17 cellular contexts compared by ENCODE assay signal in the genomic region with DNA sequence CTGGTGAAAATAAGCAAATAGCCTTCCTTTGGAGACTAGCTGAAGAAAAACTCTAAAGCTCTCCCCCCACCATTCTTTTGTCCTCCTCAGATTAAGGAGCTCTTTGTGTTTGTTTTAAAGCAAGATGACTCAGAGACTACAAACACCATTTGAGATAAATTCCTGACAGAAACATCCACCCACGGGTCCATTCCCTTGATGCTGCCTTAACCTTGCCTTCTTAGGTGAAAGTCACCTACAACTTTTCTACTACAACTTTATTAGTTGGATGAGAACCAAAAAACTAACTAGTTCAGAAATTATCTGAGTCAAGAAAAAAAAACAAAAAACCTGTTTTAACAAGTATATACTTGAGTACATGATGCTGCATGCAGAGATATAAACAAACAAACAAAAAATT.
DNase-seq lines count a peak whose midpoint lies in the region; FAIRE-seq and TF ChIP-seq lines count a peak whose summit lies in the region.
"Had no signal": no experiment of that assay in that cellular context is flagged by ENCODE, and none has a peak within 500 bp of the region (broad histone marks: within the 10 kb centered on the region; RNA-seq: fewer than 3 reads in every experiment).

No MANE protein-coding gene starts in this region.

- FAIRE-seq in endothelial cell of umbilical vein (lab: Jason Lieb, UNC): no peak

- TF ChIP-seq CTCF in endothelial cell of umbilical vein (IDR thresholded peaks at IDR 0.05; ENCODE audit: extremely low read depth in 1 of 2, insufficient read depth in 1 of 2, low read depth in 1 of 2, low read length in 2 of 2) (no peak), neural crest cell (conservative IDR thresholded peaks at IDR 0.05) (no peak), sigmoid colon (IDR thresholded peaks at IDR 0.05) (no peak), suprapubic skin (IDR thresholded peaks at IDR 0.05) (no peak), left ventricle myocardium inferior (IDR thresholded peaks at IDR 0.05; ENCODE audit: borderline replicate concordance) (no peak)

- dilution Hi-C loops in endothelial cell of umbilical vein (cut with MboI; ENCODE audit: extremely low pct_ligation_motif_present, low sequenced_read_pairs): no loop called here

- CTCF ChIA-PET in endothelial cell of umbilical vein (lab: Charles Lee): interaction anchor here (0.9 kb wide), 1 partner anchor 10 kb away, joined by 3 read pairs; no protein-coding TSS in a partner anchor

- peak overlapping the region; percentile 90 for H3K27ac Mint-ChIP-seq in neural crest cell (ENCODE audit: unreplicated experiment)
- H3K27ac Mint-ChIP-seq: activated CD4-positive, alpha-beta memory T cell treated with anti-CD3 and anti-CD28 coated beads, Interleukin-2, amount 10 ng/mL, durations not matched to agents 7 days and 5 days; stimulated activated naive CD8-positive, alpha-beta T cell treated with anti-CD3 and anti-CD28 coated beads, Interleukin-15, Interleukin-2, amounts not matched to agents 100 ng/mL and 50 ng/mL, for 24 hours had no signal

- H3K4me1 ChIP-seq in endothelial cell of umbilical vein (ENCODE audit: control insufficient read depth, extremely low read depth, insufficient read depth, low read length) (no peaks in the 10 kb centered on the region), sigmoid colon (no peaks in the 10 kb centered on the region), suprapubic skin (no peaks in the 10 kb centered on the region), left ventricle myocardium inferior (no peaks in the 10 kb centered on the region)
- H3K4me1 ChIP-seq: BLaER1 treated with 17β-estradiol and CSF1 and Interleukin-3, amounts not matched to agents 10 nM and 100 nM had no signal

- H3K36me3 ChIP-seq in endothelial cell of umbilical vein (ENCODE audit: control insufficient read depth in 2 of 2, extremely low read depth in 1 of 2, insufficient read depth in 2 of 2, low read length in 2 of 2): no peaks in the 10 kb centered on the region
- no peaks in the 10 kb centered on the region for H3K36me3 ChIP-seq in sigmoid colon
- H3K36me3 ChIP-seq in suprapubic skin: no peaks in the 10 kb centered on the region
- no peaks in the 10 kb centered on the region for H3K36me3 ChIP-seq in left ventricle myocardium inferior
- H3K36me3 ChIP-seq: BLaER1 treated with 17β-estradiol and CSF1 and Interleukin-3, amounts not matched to agents 10 nM and 100 nM had no signal

- no peaks in the 10 kb centered on the region for H3K27me3 Mint-ChIP-seq in neural crest cell (ENCODE audit: low read depth)
- H3K27me3 Mint-ChIP-seq: activated CD4-positive, alpha-beta memory T cell treated with anti-CD3 and anti-CD28 coated beads, Interleukin-2, amount 10 ng/mL, durations not matched to agents 7 days and 5 days; stimulated activated naive CD8-positive, alpha-beta T cell treated with anti-CD3 and anti-CD28 coated beads, Interleukin-15, Interleukin-2, amounts not matched to agents 100 ng/mL and 50 ng/mL, for 24 hours had no signal

- H3K4me3 Mint-ChIP-seq in neural crest cell: no peak overlapping the region
- H3K4me3 Mint-ChIP-seq: activated CD4-positive, alpha-beta memory T cell treated with anti-CD3 and anti-CD28 coated beads, Interleukin-2, amount 10 ng/mL, durations not matched to agents 7 days and 5 days; stimulated activated naive CD8-positive, alpha-beta T cell treated with anti-CD3 and anti-CD28 coated beads, Interleukin-15, Interleukin-2, amounts not matched to agents 100 ng/mL and 50 ng/mL, for 24 hours had no signal

- POLR2A ChIA-PET in endothelial cell of umbilical vein (lab: Charles Lee): no interaction called here

- no peak overlapping the region for H3K27ac ChIP-seq in endothelial cell of umbilical vein (ENCODE audit: insufficient read depth, low read depth, low read length)
- no peak overlapping the region for H3K27ac ChIP-seq in sigmoid colon
- no peak overlapping the region for H3K27ac ChIP-seq in suprapubic skin
- no peak overlapping the region for H3K27ac ChIP-seq in left ventricle myocardium inferior (replicated peaks)
- H3K27ac ChIP-seq: BLaER1 treated with 17β-estradiol and CSF1 and Interleukin-3, amounts not matched to agents 10 nM and 100 nM; HL-60 had no signal

- H3K79me2 ChIP-seq in endothelial cell of umbilical vein (ENCODE audit: control insufficient read depth, insufficient read depth, low read length): no peaks in the 10 kb centered on the region

- H3K9ac ChIP-seq in endothelial cell of umbilical vein (replicated peaks; ENCODE audit: extremely low read depth, insufficient read depth, low read length): no peak overlapping the region
- H3K9ac ChIP-seq: BLaER1 treated with 17β-estradiol and CSF1 and Interleukin-3, amounts not matched to agents 10 nM and 100 nM had no signal

- no TSS peak for BruUV-seq in endothelial cell of umbilical vein (replicated peaks; lab: Mats Ljungman, UMichigan)

- H3K9me3 ChIP-seq in endothelial cell of umbilical vein (replicated peaks; ENCODE audit: control insufficient read depth, insufficient read depth, low read length): no peaks in the 10 kb centered on the region
- H3K9me3 ChIP-seq in sigmoid colon: no peaks in the 10 kb centered on the region
- no peaks in the 10 kb centered on the region for H3K9me3 ChIP-seq in suprapubic skin
- H3K9me3 ChIP-seq in left ventricle myocardium inferior (replicated peaks): no peaks in the 10 kb centered on the region
- H3K9me3 ChIP-seq: BLaER1 treated with 17β-estradiol and CSF1 and Interleukin-3, amounts not matched to agents 10 nM and 100 nM had no signal

- WGBS in sigmoid colon, 2 donors: 4 to 22% methylated on average over 1 of the region's 1 CpG
- 22% methylated on average over 1 of the region's 1 CpG for WGBS in suprapubic skin

- no peak overlapping the region for H2AFZ ChIP-seq in endothelial cell of umbilical vein (ENCODE audit: low read depth, low read length)

- no peaks in the 10 kb centered on the region for H4K20me1 ChIP-seq in endothelial cell of umbilical vein (replicated peaks; ENCODE audit: control insufficient read depth, extremely low read depth, insufficient read depth, low read length)
- H4K20me1 ChIP-seq: BLaER1 treated with 17β-estradiol and CSF1 and Interleukin-3, amounts not matched to agents 10 nM and 100 nM had no signal

- DNase-seq in EH (ENCODE audit: low read depth) (peak; percentile 36), M059J (ENCODE audit: low read depth) (peak; percentile 65), endothelial cell of umbilical vein (ENCODE audit: low read depth, low spot score) (peak; percentile 20), neural crest cell (ENCODE audit: low read depth, low spot score) (no peak), superior temporal gyrus (ENCODE audit: extremely low spot score) (no peak), sigmoid colon (no peak), suprapubic skin (ENCODE audit: low spot score in 2 of 2) (no peak), left ventricle myocardium inferior (no peak)
- DNase-seq: activated CD4-positive, alpha-beta memory T cell treated with anti-CD3 and anti-CD28 coated beads, Interleukin-2, amount 10 ng/mL, durations not matched to agents 7 days and 5 days; activated gamma-delta T cell treated with Interleukin-2 at 50 U/mL for 16 hours; central memory CD4-positive, alpha-beta T cell; erythroblast; NCI-H510A treated with DMSO at 0.1 percent for 48 hours; T1000 had no signal

- no peak for TF ChIP-seq POLR2A in endothelial cell of umbilical vein (IDR thresholded peaks at IDR 0.05; ENCODE audit: low read depth, low read length)
- TF ChIP-seq POLR2A in sigmoid colon (IDR thresholded peaks at IDR 0.05): no peak
- no peak for TF ChIP-seq POLR2A in suprapubic skin (IDR thresholded peaks at IDR 0.05)

- H3K27me3 ChIP-seq in endothelial cell of umbilical vein (ENCODE audit: control insufficient read depth in 2 of 2, insufficient read depth in 2 of 2, low read length in 2 of 2) (no peaks in the 10 kb centered on the region), sigmoid colon (no peaks in the 10 kb centered on the region), suprapubic skin (no peaks in the 10 kb centered on the region), left ventricle myocardium inferior (ENCODE audit: low read depth) (no peaks in the 10 kb centered on the region)
- H3K27me3 ChIP-seq: BLaER1 treated with 17β-estradiol and CSF1 and Interleukin-3, amounts not matched to agents 10 nM and 100 nM had no signal

- no peaks in the 10 kb centered on the region for H3K36me3 Mint-ChIP-seq in neural crest cell (ENCODE audit: low read depth)

- no peaks in the 10 kb centered on the region for H3K9me3 Mint-ChIP-seq in neural crest cell
- H3K9me3 Mint-ChIP-seq: stimulated activated naive CD8-positive, alpha-beta T cell treated with anti-CD3 and anti-CD28 coated beads, Interleukin-15, Interleukin-2, amounts not matched to agents 100 ng/mL and 50 ng/mL, for 24 hours had no signal

- no peak overlapping the region for H3K4me3 ChIP-seq in endothelial cell of umbilical vein (replicated peaks in 1 of 3; ENCODE audit: insufficient read depth in 1 of 3, low read depth in 1 of 3, low read length in 3 of 3)
- no peak overlapping the region for H3K4me3 ChIP-seq in sigmoid colon
- H3K4me3 ChIP-seq in suprapubic skin: no peak overlapping the region
- no peak overlapping the region for H3K4me3 ChIP-seq in left ventricle myocardium inferior
- H3K4me3 ChIP-seq: BLaER1 treated with 17β-estradiol and CSF1 and Interleukin-3, amounts not matched to agents 10 nM and 100 nM had no signal

- H3K4me2 ChIP-seq in endothelial cell of umbilical vein (ENCODE audit: insufficient read depth, low read length): no peak overlapping the region
- H3K4me2 ChIP-seq: BLaER1 treated with 17β-estradiol and CSF1 and Interleukin-3, amounts not matched to agents 10 nM and 100 nM had no signal

- no peaks in the 10 kb centered on the region for H3K9me1 ChIP-seq in endothelial cell of umbilical vein (replicated peaks; ENCODE audit: control insufficient read depth, extremely low read depth, insufficient read depth, low read length)

- peaks cover 14% of the 10 kb centered on the region for H3K4me1 Mint-ChIP-seq in neural crest cell
- H3K4me1 Mint-ChIP-seq: activated CD4-positive, alpha-beta memory T cell treated with anti-CD3 and anti-CD28 coated beads, Interleukin-2, amount 10 ng/mL, durations not matched to agents 7 days and 5 days had no signal

- intact Hi-C loops in endothelial cell of umbilical vein (cut with micrococcal nuclease) (no loop called here), sigmoid colon (cut with DNase I) (no loop called here), left ventricle myocardium inferior (cut with micrococcal nuclease) (no loop called here)

- TF ChIP-seq EP300 in sigmoid colon (IDR thresholded peaks at IDR 0.05): no peak
- no peak for TF ChIP-seq EP300 in suprapubic skin (IDR thresholded peaks at IDR 0.05)

TF ChIP-seq in endothelial cell of umbilical vein, 7 proteins besides CTCF, POLR2A, EP300 and RAD21:
- TF ChIP-seq EZH2 (IDR thresholded peaks at IDR 0.05; ENCODE audit: borderline replicate concordance, low read depth, low read length, severe bottlenecking): no peak
- peak; percentile 13 for TF ChIP-seq FOS (IDR thresholded peaks at IDR 0.05; ENCODE audit: borderline replicate concordance, insufficient read depth, low read length)
TF ChIP-seq in endothelial cell of umbilical vein: peak in this region for 1.

Comparison
In these comparisons a context has a peak if more than half of its experiments do, and no peak if none do; other contexts are left out.
1. DNase-seq: peak in EH (single experiment), M059J (single experiment) and endothelial cell of umbilical vein (single experiment); none in neural crest cell (single experiment), superior temporal gyrus (single experiment), sigmoid colon (single experiment), suprapubic skin (0 of 2) and left ventricle myocardium inferior (single experiment).